Comparison of ENCODE assay signal across 9 cellular contexts in genomic region chr4:158996669-158997074, GRCh38.
DNase-seq lines count a peak whose midpoint lies in the region; ATAC-seq and TF ChIP-seq lines count a peak whose summit lies in the region.
"Had no signal": no experiment of that assay in that cellular context is flagged by ENCODE, and none has a peak within 500 bp of the region (broad histone marks: within the 10 kb centered on the region; RNA-seq: fewer than 3 reads in every experiment).

No MANE protein-coding gene starts in this region.

- TF ChIP-seq RAD21 in Ishikawa (IDR thresholded peaks at IDR 0.05; ENCODE audit: low read depth), result no peak

- peak; percentile 83 for DNase-seq in amniotic stem cell (lab: John Stamatoyannopoulos, UW)
- DNase-seq in kidney tubule cell (ENCODE audit: low spot score), result peak; percentile 98
- DNase-seq in activated CD8-positive, alpha-beta memory T cell treated with anti-CD3 and anti-CD28 coated beads, Interleukin-2, amount 50 U/mL, for 4 hours, result no peak
- DNase-seq in middle frontal gyrus (ENCODE audit: extremely low spot score, low spot score), result no peak
- DNase-seq in stimulated activated CD4-positive, alpha-beta T cell treated with anti-CD3 and anti-CD28 coated beads, Interleukin-2, amount 100 ng/mL, for 24 hours, result no peak
- DNase-seq: NCI-H1105 treated with DMSO at 0.1 percent for 48 hours had no signal

- H3K4me3 ChIP-seq in ACC112 (ENCODE audit: low read depth, low read length), result no peak overlapping the region

- no peak for ATAC-seq in GM21723 (IDR thresholded peaks at IDR 0.05; ENCODE audit: unreplicated experiment)

- H3K4me1 ChIP-seq in ACC112 (ENCODE audit: control insufficient read depth, insufficient read depth, low read length, unreplicated experiment), result peaks cover 16% of the 10 kb centered on the region

- peak overlapping the region; percentile 53; the same call in 1 of the 2 replicates for H3K27ac ChIP-seq in ACC112 (ENCODE audit: low read depth, low read length)

- H3K36me3 ChIP-seq in ACC112 (ENCODE audit: insufficient read depth, low read length), result no peaks in the 10 kb centered on the region

- H3K79me2 ChIP-seq in ACC112 (ENCODE audit: control insufficient read depth, insufficient read depth, low read length, unreplicated experiment), result no peaks in the 10 kb centered on the region

- no peaks in the 10 kb centered on the region for H3K27me3 ChIP-seq in ACC112 (ENCODE audit: insufficient read depth, low read length)

- TF ChIP-seq EP300 in Ishikawa (IDR thresholded peaks at IDR 0.05; ENCODE audit: borderline replicate concordance), result peak; percentile 46; the same call in 1 of the 2 replicates

- no peak overlapping the region for H2AFZ ChIP-seq in ACC112 (ENCODE audit: low read length, unreplicated experiment)

TF ChIP-seq in Ishikawa, 13 proteins besides CTCF, POLR2A, EP300 and RAD21:
- TF ChIP-seq NFIC (IDR thresholded peaks at IDR 0.05) (peak; percentile 68), TEAD4 (IDR thresholded peaks at IDR 0.05) (peak; percentile 65; the same call in 1 of the 2 replicates), FOXM1 (IDR thresholded peaks at IDR 0.05; ENCODE audit: borderline replicate concordance, low read depth) (no peak), USF1 (IDR thresholded peaks at IDR 0.05) (peak; percentile 43; the same call in 1 of the 2 replicates)

Comparison
In these comparisons a context has a peak if more than half of its experiments do, and no peak if none do; other contexts are left out.
1. DNase-seq: peak in amniotic stem cell (single experiment) and kidney tubule cell (single experiment); none in activated CD8-positive, alpha-beta memory T cell treated with anti-CD3 and anti-CD28 coated beads, Interleukin-2, amount 50 U/mL, for 4 hours (single experiment), middle frontal gyrus (single experiment) and stimulated activated CD4-positive, alpha-beta T cell treated with anti-CD3 and anti-CD28 coated beads, Interleukin-2, amount 100 ng/mL, for 24 hours (0 of 2).